11 cellular contexts compared by ENCODE assay signal in genomic region chr3:177109688-177110087, GRCh38.
A peak's percentile ranks its signal among the peaks of the same experiment; 100 is the strongest.
DNase-seq lines count a peak whose midpoint lies in the region; ATAC-seq and TF ChIP-seq lines count a peak whose summit lies in the region.
"Had no signal": no experiment of that assay in that cellular context is flagged by ENCODE, and none has a peak within 500 bp of the region (broad histone marks: within the 10 kb centered on the region; RNA-seq: fewer than 3 reads in every experiment).

No MANE protein-coding gene starts in this region.

- H3K9me2 ChIP-seq in OCI-LY1 (ENCODE audit: low read depth, low read length), result no peaks in the 10 kb centered on the region

- peak overlapping the region; percentile 90 for H3K27ac ChIP-seq in OCI-LY1 (ENCODE audit: low read depth, low read length, poor library complexity, severe bottlenecking)
- H3K27ac ChIP-seq in gastrocnemius medialis, result no peak overlapping the region

- DNase-seq in DMS53 treated with DMSO at 0.1 percent for 48 hours (lab: John Stamatoyannopoulos, UW; ENCODE audit: unreplicated experiment) (peak; percentile 46), immature natural killer cell (no peak), DMS 273 treated with DMSO at 0.1 percent for 48 hours (lab: John Stamatoyannopoulos, UW) (no peak), gastrocnemius medialis (no peak), dedifferentiated amniotic fluid mesenchymal stem cell (ENCODE audit: extremely low spot score) (no peak), midbrain (lab: John Stamatoyannopoulos, UW) (no peak)
- DNase-seq: aorta, NCI-H345 had no signal

- no peaks in the 10 kb centered on the region for H3K9me3 Mint-ChIP-seq in immature natural killer cell

- H3K4me1 ChIP-seq in OCI-LY1 (ENCODE audit: insufficient read depth, low read length, severe bottlenecking) (peaks cover 98% of the 10 kb centered on the region), gastrocnemius medialis (peaks cover 55 to 56% of the 10 kb centered on the region in 2 donors)

- H3K36me3 Mint-ChIP-seq in immature natural killer cell, result no peaks in the 10 kb centered on the region

- H3K4me3 ChIP-seq in OCI-LY1 (ENCODE audit: low read depth, low read length, poor library complexity, severe bottlenecking), result peak overlapping the region; percentile 2
- H3K4me3 ChIP-seq in gastrocnemius medialis, result no peak overlapping the region
- H3K4me3 ChIP-seq: skin epidermis had no signal

- TF ChIP-seq CTCF in OCI-LY1 (IDR thresholded peaks at IDR 0.05; ENCODE audit: low read length) (no peak), gastrocnemius medialis (IDR thresholded peaks at IDR 0.05 in 4 of 5, conservative IDR thresholded peaks at IDR 0.05 in 1 of 5) (no peak)

- in situ Hi-C loops in gastrocnemius medialis (cut with MboI; ENCODE audit: low sequenced_read_pairs in 4 of 4), result no loop called here

- peak overlapping the region in 5 of 6 donors; percentile 1 to 72 (median 44) for H3K27ac Mint-ChIP-seq in immature natural killer cell

- no peak overlapping the region; the same call in 1 of the 2 replicates for H3K9ac ChIP-seq in OCI-LY1 (ENCODE audit: low read length)

- H3K4me2 ChIP-seq in OCI-LY1 (ENCODE audit: low read length), result peak overlapping the region; percentile 38

- H3K36me3 ChIP-seq in OCI-LY1 (ENCODE audit: insufficient read depth, low read length) (no peaks in the 10 kb centered on the region), gastrocnemius medialis (no peaks in the 10 kb centered on the region)

- H3K27me3 ChIP-seq in OCI-LY1 (ENCODE audit: insufficient read depth, low read length), result no peaks in the 10 kb centered on the region
- no peaks in the 10 kb centered on the region for H3K27me3 ChIP-seq in gastrocnemius medialis

- H3F3A ChIP-seq in OCI-LY1 (ENCODE audit: insufficient read depth, low read length), result peaks cover 14% of the 10 kb centered on the region

- no peak for TF ChIP-seq POLR2A in gastrocnemius medialis (IDR thresholded peaks at IDR 0.05)

- peaks cover 0 to 2% (median 0%) of the 10 kb centered on the region in 3 donors for H3K27me3 Mint-ChIP-seq in immature natural killer cell (ENCODE audit: low read depth in 3 of 3)

- H3K79me2 ChIP-seq in OCI-LY1 (ENCODE audit: insufficient read depth, low read length), result peaks cover 93% of the 10 kb centered on the region

- no peak overlapping the region for H2AFZ ChIP-seq in OCI-LY1 (ENCODE audit: low read length)

- no peaks in the 10 kb centered on the region for H4K20me1 ChIP-seq in OCI-LY1 (ENCODE audit: insufficient read depth, low read length)

- H3K4me1 Mint-ChIP-seq in immature natural killer cell, result peaks cover 69 to 83% of the 10 kb centered on the region in 2 donors

- intact Hi-C loops in gastrocnemius medialis (cut with DNase I; ENCODE audit: low total_unique reads), result no loop called here

- peak overlapping the region in 2 of 5 donors; percentile 2 to 5 for H3K4me3 Mint-ChIP-seq in immature natural killer cell

- peak; percentile 44 for ATAC-seq in GM21515 (IDR thresholded peaks at IDR 0.05; ENCODE audit: unreplicated experiment)
- no peak for ATAC-seq in gastrocnemius medialis

- H3K9me3 ChIP-seq in OCI-LY1 (ENCODE audit: low read length) (no peaks in the 10 kb centered on the region), gastrocnemius medialis (no peaks in the 10 kb centered on the region)
